In genomic region chr9:133261103-133261752, GRCh38 we compare ENCODE assay signal across 34 cellular contexts. TPM values are rescaled to one million over a fixed set of nuclear protein-coding genes. Genes with fewer than 3 reads are reported as not detected.
"Had no signal": no experiment of that assay in that cellular context is flagged by ENCODE, and none has a peak within 500 bp of the region (broad histone marks: within the 10 kb centered on the region; RNA-seq: fewer than 3 reads in every experiment).

No MANE protein-coding gene starts in this region.

- H3K4me3 ChIP-seq: dorsolateral prefrontal cortex, esophagus muscularis mucosa, gastroesophageal sphincter, heart left ventricle, hepatocyte, lower lobe of right lung, pancreas, right lobe of liver, smooth muscle cell, thoracic aorta, tibial nerve, upper lobe of left lung, uterus had no signal

- H3K27ac ChIP-seq: dorsolateral prefrontal cortex, epithelial cell of prostate, esophagus muscularis mucosa, foreskin keratinocyte, gastroesophageal sphincter, heart left ventricle, hepatocyte, lower lobe of right lung, neutrophil, pancreas, right lobe of liver, thoracic aorta, tibial nerve, upper lobe of left lung, uterus had no signal

- H3K9me3 Mint-ChIP-seq: natural killer cell had no signal

- ATAC-seq: foreskin keratinocyte; gastroesophageal sphincter; heart left ventricle; left cardiac atrium; left ventricle myocardium superior; lower lobe of right lung; natural killer cell; pancreas; stimulated activated naive CD8-positive, alpha-beta T cell treated with anti-CD3 and anti-CD28 coated beads, Interleukin-15, Interleukin-2, amounts not matched to agents 100 U/mL and 50 U/mL, for 24 hours had no signal

- DNase-seq: cortex of kidney; dorsolateral prefrontal cortex; effector CD4-positive, alpha-beta T cell; endodermal cell; foreskin keratinocyte; heart left ventricle; left cardiac atrium; left ventricle myocardium superior; lower lobe of right lung; natural killer cell; pancreas; stimulated activated CD4-positive, alpha-beta T cell treated with anti-CD3 and anti-CD28 coated beads, Interleukin-12 subunit alpha, Interleukin-12 subunit beta, amount 100 ng/mL, for 4 hours; stimulated activated CD4-positive, alpha-beta T cell treated with anti-CD3 and anti-CD28 coated beads, Interleukin-1b, Interleukin-23, amount 100 ng/mL, for 48 hours; stimulated activated CD4-positive, alpha-beta T cell treated with anti-CD3 and anti-CD28 coated beads, Interleukin-4, amount 100 ng/mL, for 1 hour; stimulated activated CD8-positive, alpha-beta memory T cell treated with anti-CD3 and anti-CD28 coated beads, Interleukin-4, amount 100 ng/mL, for 48 hours; stimulated activated naive CD8-positive, alpha-beta T cell treated with anti-CD3 and anti-CD28 coated beads, Interleukin-15, Interleukin-2, amounts not matched to agents 100 U/mL and 50 U/mL, for 24 hours; substantia nigra; uterus had no signal

- H3K36me3 Mint-ChIP-seq: natural killer cell had no signal

- H3K27ac Mint-ChIP-seq: endodermal cell, natural killer cell, progenitor cell of endocrine pancreas had no signal

- H3K4me3 Mint-ChIP-seq: endodermal cell, natural killer cell had no signal

RNA-seq across cellular contexts. Expression of gene ABO, which starts 13.8 kb away (rescaled TPM):
- total RNA-seq: fibroblast of lung, foreskin keratinocyte had no signal

RNA-seq across cellular contexts. Expression of gene OBP2B, which starts 52.2 kb away (rescaled TPM):
- total RNA-seq: dorsolateral prefrontal cortex, endodermal cell, esophagus muscularis mucosa, fibroblast of lung, foreskin keratinocyte, gastroesophageal sphincter, heart left ventricle, hepatocyte, kidney epithelial cell, left cardiac atrium, left ventricle myocardium superior, lower lobe of right lung, mesenteric fat pad, mononuclear cell, natural killer cell, omental fat pad, pancreas, progenitor cell of endocrine pancreas, right lobe of liver, smooth muscle cell, thoracic aorta, tibial nerve, upper lobe of left lung, uterus had no signal
